Comparison of ENCODE assay signal across 8 cellular contexts in genomic region chr17:2892305-2892971, GRCh38.
A peak's percentile ranks its signal among the peaks of the same experiment; 100 is the strongest.
DNase-seq lines count a peak whose midpoint lies in the region; ATAC-seq, FAIRE-seq and TF ChIP-seq lines count a peak whose summit lies in the region.

No MANE protein-coding gene starts in this region.

- DNase-seq in EH (ENCODE audit: low read depth) (peak; percentile 89), M059J (ENCODE audit: low read depth) (peak; percentile 95), bronchial epithelial cell (ENCODE audit: low read depth) (peak; percentile 98), myocyte (ENCODE audit: low read depth) (peak; percentile 78), NCI-H2081 (lab: John Stamatoyannopoulos, UW) (no peak), NAMALWA (ENCODE audit: low spot score) (no peak), GDM1 (lab: John Stamatoyannopoulos, UW) (no peak)

- no peaks in the 10 kb centered on the region for H3K27me3 ChIP-seq in bronchial epithelial cell (ENCODE audit: control insufficient read depth, insufficient read depth, low read length)

- peak; percentile 99 for FAIRE-seq in bronchial epithelial cell (lab: Jason Lieb, UNC)

- H3K4me3 ChIP-seq in bronchial epithelial cell (ENCODE audit: low read depth, low read length) = no peak overlapping the region

- no peak for ATAC-seq in HG03469 (IDR thresholded peaks at IDR 0.05; ENCODE audit: unreplicated experiment)

- TF ChIP-seq CTCF in bronchial epithelial cell (IDR thresholded peaks at IDR 0.05; ENCODE audit: insufficient read depth, low read length, severe bottlenecking) = no peak

- H3K36me3 ChIP-seq in bronchial epithelial cell (ENCODE audit: control insufficient read depth, insufficient read depth, low read length) = no peaks in the 10 kb centered on the region

Comparison
In these comparisons a context has a peak if more than half of its experiments do, and no peak if none do; other contexts are left out.
1. DNase-seq: peak in EH (single experiment), M059J (single experiment), bronchial epithelial cell (single experiment) and myocyte (single experiment); none in NCI-H2081 (0 of 2), NAMALWA (single experiment) and GDM1 (single experiment).